In the genomic region with DNA sequence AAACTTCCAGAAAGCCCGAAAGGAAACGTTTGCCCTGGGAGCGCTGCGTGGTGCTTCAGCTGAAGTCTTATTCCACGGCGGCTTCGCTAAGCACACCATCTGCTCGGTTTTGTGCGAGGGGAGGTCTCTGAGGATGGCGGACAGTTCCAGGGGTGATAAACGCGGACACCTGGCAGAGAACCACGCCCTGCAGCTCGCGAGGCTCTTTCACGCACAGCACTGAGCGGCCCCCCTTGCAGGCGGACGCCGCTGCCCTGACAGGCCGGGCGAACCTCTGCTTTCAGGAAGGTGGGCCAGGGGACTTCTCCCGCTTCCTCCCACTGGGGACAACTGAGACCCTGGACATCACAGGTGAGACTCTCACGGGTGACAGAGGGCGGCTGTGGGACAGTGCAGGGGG, we compare ENCODE assay signal across 34 cellular contexts. TPM values are rescaled to one million over a fixed set of nuclear protein-coding genes. Genes with fewer than 3 reads are reported as not detected.
"Had no signal": no experiment of that assay in that cellular context is flagged by ENCODE, and none has a peak within 500 bp of the region (broad histone marks: within the 10 kb centered on the region; RNA-seq: fewer than 3 reads in every experiment).

No MANE protein-coding gene starts in this region.

- H3K36me3 ChIP-seq: breast epithelium, vagina had no signal

- H3K4me3 Mint-ChIP-seq: activated CD4-positive, alpha-beta memory T cell treated with anti-CD3 and anti-CD28 coated beads, Interleukin-2, amount 10 ng/mL, durations not matched to agents 7 days and 5 days; activated CD4-positive, alpha-beta T cell treated with anti-CD3 and anti-CD28 coated beads, Interleukin-2, amount 10 ng/mL, durations not matched to agents 24 days and 14 days; activated CD8-positive, alpha-beta memory T cell treated with anti-CD3 and anti-CD28 coated beads, Interleukin-2, amount 10 ng/mL, durations not matched to agents 7 days and 5 days; activated naive CD4-positive, alpha-beta T cell treated with anti-CD3 and anti-CD28 coated beads, Interleukin-2, amount 50 U/mL, for 24 hours; activated naive CD8-positive, alpha-beta T cell treated with anti-CD3 and anti-CD28 coated beads, Interleukin-2, amount 50 U/mL, for 24 hours; immature natural killer cell; mesothelial cell of epicardium; nephron progenitor cell; stimulated activated effector memory CD8-positive, alpha-beta T cell treated with anti-CD3 and anti-CD28 coated beads, Interleukin-12 subunit alpha, Interleukin-12 subunit beta, amount 100 ng/mL, for 72 hours; stimulated activated naive CD8-positive, alpha-beta T cell treated with anti-CD3 and anti-CD28 coated beads, Interleukin-15, amount 100 ng/mL, for 72 hours; T-helper 1 cell treated with Interleukin-12 subunit alpha and Interleukin-12 subunit beta and Interleukin-4 antibody, amounts not matched to agents 30 μg/mL and 1 μg/mL, for 36 hours had no signal

- H3K27me3 Mint-ChIP-seq: activated CD4-positive, alpha-beta memory T cell treated with anti-CD3 and anti-CD28 coated beads, Interleukin-2, amount 10 ng/mL, durations not matched to agents 7 days and 5 days; activated CD4-positive, alpha-beta T cell treated with anti-CD3 and anti-CD28 coated beads, Interleukin-2, amount 10 ng/mL, durations not matched to agents 24 days and 14 days; activated CD8-positive, alpha-beta memory T cell treated with anti-CD3 and anti-CD28 coated beads, Interleukin-2, amount 10 ng/mL, durations not matched to agents 7 days and 5 days; activated naive CD4-positive, alpha-beta T cell treated with anti-CD3 and anti-CD28 coated beads, Interleukin-2, amount 50 U/mL, for 24 hours; activated naive CD8-positive, alpha-beta T cell treated with anti-CD3 and anti-CD28 coated beads, Interleukin-2, amount 50 U/mL, for 24 hours; naive B cell; stimulated activated naive CD8-positive, alpha-beta T cell treated with anti-CD3 and anti-CD28 coated beads, Interleukin-15, amount 100 ng/mL, for 72 hours had no signal

- H3K36me3 Mint-ChIP-seq: naive B cell had no signal

- H3K4me1 ChIP-seq: breast epithelium had no signal

- H3K4me3 ChIP-seq: breast epithelium, heart left ventricle, sigmoid colon, upper lobe of left lung, vagina had no signal

- ATAC-seq: activated CD4-positive, CD25-positive, alpha-beta regulatory T cell treated with anti-CD3 and anti-CD28 coated beads, Interleukin-2, amount 50 U/mL, for 24 hours; activated CD8-positive, alpha-beta memory T cell treated with anti-CD3 and anti-CD28 coated beads, Interleukin-2, amount 10 ng/mL, durations not matched to agents 7 days and 5 days; activated naive CD8-positive, alpha-beta T cell treated with anti-CD3 and anti-CD28 coated beads, Interleukin-2, amount 50 U/mL, for 24 hours; esophagus mucosa; heart left ventricle; left colon; stimulated activated effector memory CD8-positive, alpha-beta T cell treated with anti-CD3 and anti-CD28 coated beads, Interleukin-12 subunit alpha, Interleukin-12 subunit beta, amount 100 ng/mL, for 72 hours; stimulated activated naive CD8-positive, alpha-beta T cell treated with anti-CD3 and anti-CD28 coated beads, Interleukin-15, amount 100 ng/mL, for 72 hours had no signal

- H3K9me3 Mint-ChIP-seq: activated CD4-positive, alpha-beta memory T cell treated with anti-CD3 and anti-CD28 coated beads, Interleukin-2, amount 10 ng/mL, durations not matched to agents 7 days and 5 days; activated CD4-positive, alpha-beta T cell treated with anti-CD3 and anti-CD28 coated beads, Interleukin-2, amount 10 ng/mL, durations not matched to agents 24 days and 14 days; activated naive CD4-positive, alpha-beta T cell treated with anti-CD3 and anti-CD28 coated beads, Interleukin-2, amount 50 U/mL, for 24 hours; activated naive CD8-positive, alpha-beta T cell treated with anti-CD3 and anti-CD28 coated beads, Interleukin-2, amount 50 U/mL, for 24 hours; activated T-helper 2 cell treated with anti-CD3 and anti-CD28 coated beads, Interferon-gamma antibody, Interleukin-2, Interleukin-4, amounts not matched to agents 10 μg/mL and 5 μg/mL and 100 μg/mL, durations not matched to agents 14 hours and 24 hours and 36 hours; immature natural killer cell; mesothelial cell of epicardium; naive B cell; nephron progenitor cell; stimulated activated effector memory CD8-positive, alpha-beta T cell treated with anti-CD3 and anti-CD28 coated beads, Interleukin-12 subunit alpha, Interleukin-12 subunit beta, amount 100 ng/mL, for 72 hours; stimulated activated naive CD8-positive, alpha-beta T cell treated with anti-CD3 and anti-CD28 coated beads, Interleukin-15, amount 100 ng/mL, for 72 hours; T-helper 1 cell treated with Interleukin-12 subunit alpha and Interleukin-12 subunit beta and Interleukin-4 antibody, amounts not matched to agents 30 μg/mL and 1 μg/mL, for 36 hours had no signal

- DNase-seq: activated CD4-positive, alpha-beta memory T cell treated with anti-CD3 and anti-CD28 coated beads, Interleukin-2, amount 10 ng/mL, durations not matched to agents 7 days and 5 days; activated CD4-positive, alpha-beta T cell treated with anti-CD3 and anti-CD28 coated beads, Interleukin-2, amount 10 ng/mL, durations not matched to agents 24 days and 14 days; activated CD8-positive, alpha-beta memory T cell treated with anti-CD3 and anti-CD28 coated beads, Interleukin-2, amount 10 ng/mL, durations not matched to agents 7 days and 5 days; activated naive CD8-positive, alpha-beta T cell treated with anti-CD3 and anti-CD28 coated beads, Interleukin-2, amount 50 U/mL, for 24 hours; activated T-cell treated with anti-CD3 and anti-CD28 coated beads, Interleukin-2, amount 50 U/mL, for 48 hours; central memory CD4-positive, alpha-beta T cell; foreskin fibroblast; heart left ventricle; hypothalamus; immature natural killer cell; kidney; mammary epithelial cell; naive B cell; nephron progenitor cell; nucleus accumbens; sigmoid colon; stimulated activated CD4-positive, alpha-beta T cell treated with anti-CD3 and anti-CD28 coated beads, Interleukin-4, amount 100 ng/mL, for 24 hours; stimulated activated naive CD8-positive, alpha-beta T cell treated with anti-CD3 and anti-CD28 coated beads, Interleukin-15, amount 100 ng/mL, for 72 hours; substantia nigra; T-helper 9 cell had no signal

- H3K27ac Mint-ChIP-seq: activated CD4-positive, alpha-beta memory T cell treated with anti-CD3 and anti-CD28 coated beads, Interleukin-2, amount 10 ng/mL, durations not matched to agents 7 days and 5 days; activated CD4-positive, alpha-beta T cell treated with anti-CD3 and anti-CD28 coated beads, Interleukin-2, amount 10 ng/mL, durations not matched to agents 24 days and 14 days; activated CD8-positive, alpha-beta memory T cell treated with anti-CD3 and anti-CD28 coated beads, Interleukin-2, amount 10 ng/mL, durations not matched to agents 7 days and 5 days; activated naive CD4-positive, alpha-beta T cell treated with anti-CD3 and anti-CD28 coated beads, Interleukin-2, amount 50 U/mL, for 24 hours; activated naive CD8-positive, alpha-beta T cell treated with anti-CD3 and anti-CD28 coated beads, Interleukin-2, amount 50 U/mL, for 24 hours; activated T-helper 2 cell treated with anti-CD3 and anti-CD28 coated beads, Interferon-gamma antibody, Interleukin-2, Interleukin-4, amounts not matched to agents 10 μg/mL and 5 μg/mL and 100 μg/mL, durations not matched to agents 14 hours and 24 hours and 36 hours; mesothelial cell of epicardium; nephron progenitor cell; stimulated activated effector memory CD8-positive, alpha-beta T cell treated with anti-CD3 and anti-CD28 coated beads, Interleukin-12 subunit alpha, Interleukin-12 subunit beta, amount 100 ng/mL, for 72 hours; T-helper 1 cell treated with Interleukin-12 subunit alpha and Interleukin-12 subunit beta and Interleukin-4 antibody, amounts not matched to agents 30 μg/mL and 1 μg/mL, for 36 hours had no signal

- H3K9me3 ChIP-seq: breast epithelium, heart left ventricle, sigmoid colon, upper lobe of left lung, vagina had no signal

- H3K27me3 ChIP-seq: breast epithelium, heart left ventricle, sigmoid colon, upper lobe of left lung, vagina had no signal

RNA-seq across cellular contexts. Expression of a gene that starts 20.8 kb away (rescaled TPM):
- total RNA-seq: activated CD4-positive, alpha-beta T cell treated with anti-CD3 and anti-CD28 coated beads, Interleukin-2, amount 10 ng/mL, durations not matched to agents 24 days and 14 days; activated T-helper 2 cell treated with anti-CD3 and anti-CD28 coated beads, Interferon-gamma antibody, Interleukin-2, Interleukin-4, amounts not matched to agents 10 μg/mL and 5 μg/mL and 100 μg/mL, durations not matched to agents 14 hours and 24 hours and 36 hours; breast epithelium; esophagus mucosa; heart left ventricle; kidney; left colon; liver; mammary epithelial cell; mesothelial cell of epicardium; posterior vena cava; renal cortical epithelial cell; sigmoid colon; vagina had no signal

RNA-seq across cellular contexts. Expression of a gene that starts 27.1 kb away (rescaled TPM):
- total RNA-seq: mammary epithelial cell, vagina had no signal
